In genomic region chr13:105048685-105049084, GRCh38 we compare ENCODE assay signal across 14 cellular contexts.
A peak's percentile ranks its signal among the peaks of the same experiment; 100 is the strongest.
DNase-seq lines count a peak whose midpoint lies in the region; ATAC-seq and TF ChIP-seq lines count a peak whose summit lies in the region.
"Had no signal": no experiment of that assay in that cellular context is flagged by ENCODE, and none has a peak within 500 bp of the region (broad histone marks: within the 10 kb centered on the region; RNA-seq: fewer than 3 reads in every experiment).

No MANE protein-coding gene starts in this region.

- H3K4me2 ChIP-seq in Loucy (ENCODE audit: low read depth, low read length, poor library complexity, severe bottlenecking): no peak overlapping the region

- peaks cover 3% of the 10 kb centered on the region in 2 donors for H3K9me3 Mint-ChIP-seq in effector memory CD8-positive, alpha-beta T cell

- H3K9me3 ChIP-seq in Loucy (ENCODE audit: insufficient read depth, low read depth, low read length): peaks cover under 1% of the 10 kb centered on the region; the same call in 1 of the 2 replicates
- H3K9me3 ChIP-seq: BE2C, body of pancreas, MG63, vagina had no signal

- H3K9ac ChIP-seq in Loucy (ENCODE audit: low read depth, low read length, poor library complexity, severe bottlenecking): no peak overlapping the region

- H3F3A ChIP-seq in Loucy (ENCODE audit: low read depth): no peaks in the 10 kb centered on the region

- no peak overlapping the region for H3K4me3 Mint-ChIP-seq in effector memory CD8-positive, alpha-beta T cell
- H3K4me3 Mint-ChIP-seq: T-helper 1 cell treated with Interleukin-12 subunit alpha and Interleukin-12 subunit beta and Interleukin-4 antibody, amounts not matched to agents 30 μg/mL and 1 μg/mL, for 36 hours had no signal

- H3K9me2 ChIP-seq in Loucy (replicated peaks; ENCODE audit: low read depth, low read length): no peaks in the 10 kb centered on the region

- H3K27me3 Mint-ChIP-seq in effector memory CD8-positive, alpha-beta T cell: peaks cover 0 to 10% of the 10 kb centered on the region in 2 donors

- no peaks in the 10 kb centered on the region for H3K4me1 Mint-ChIP-seq in effector memory CD8-positive, alpha-beta T cell (ENCODE audit: low read depth in 2 of 2)

- no peaks in the 10 kb centered on the region for H3K4me1 ChIP-seq in Loucy (ENCODE audit: insufficient read depth, low read length, poor library complexity, severe bottlenecking)
- H3K4me1 ChIP-seq: BE2C, body of pancreas, vagina had no signal

- in situ Hi-C loops in GM13976 (cut with MboI; ENCODE audit: low sequenced_read_pairs, unreplicated experiment): no loop called here

- H2AFZ ChIP-seq in Loucy (ENCODE audit: low read length): peak overlapping the region; percentile 31; the same call in 1 of the 2 replicates

- H3K79me2 ChIP-seq in Loucy (ENCODE audit: insufficient read depth, low read length): no peaks in the 10 kb centered on the region

- H3K4me3 ChIP-seq in Loucy (ENCODE audit: low read length, poor library complexity, severe bottlenecking): no peak overlapping the region
- H3K4me3 ChIP-seq in foreskin fibroblast (ENCODE audit: low read depth in 1 of 2, low read length in 2 of 2): no peak overlapping the region
- H3K4me3 ChIP-seq: body of pancreas, MG63, vagina had no signal

- no peaks in the 10 kb centered on the region for H3K36me3 Mint-ChIP-seq in effector memory CD8-positive, alpha-beta T cell (ENCODE audit: insufficient read depth)

- DNase-seq in GM13976 (ENCODE audit: low spot score): peak; percentile 26
- DNase-seq in GM20000 (ENCODE audit: low spot score): peak; percentile 22
- no peak for DNase-seq in DMS79 treated with DMSO at 0.1 percent for 48 hours (lab: John Stamatoyannopoulos, UW)
- no peak for DNase-seq in NCI-H2029 treated with DMSO at 0.1 percent for 48 hours (lab: John Stamatoyannopoulos, UW)
- DNase-seq in effector memory CD8-positive, alpha-beta T cell: no peak
- DNase-seq in foreskin fibroblast: no peak
- DNase-seq: BE2C, body of pancreas, MG63 had no signal

- peak; percentile 89 for ATAC-seq in HG02885 (IDR thresholded peaks at IDR 0.05; ENCODE audit: poor library complexity, unreplicated experiment)
- ATAC-seq in effector memory CD8-positive, alpha-beta T cell (replicated peaks): no peak
- ATAC-seq: body of pancreas, sciatic nerve had no signal

- H4K20me1 ChIP-seq in Loucy (ENCODE audit: insufficient read depth, low read length, poor library complexity, severe bottlenecking): no peaks in the 10 kb centered on the region

- TF ChIP-seq CTCF in GM13976 (IDR thresholded peaks at IDR 0.05; ENCODE audit: borderline replicate concordance, control extremely low read depth, extremely low read depth, insufficient read depth, missing control alignments) (no peak), GM20000 (IDR thresholded peaks at IDR 0.05; ENCODE audit: extremely low read depth, missing control alignments) (no peak), Loucy (conservative IDR thresholded peaks at IDR 0.05; ENCODE audit: low read length) (no peak), foreskin fibroblast (IDR thresholded peaks at IDR 0.05; ENCODE audit: low read depth, low read length) (no peak)

- H3K27ac Mint-ChIP-seq in effector memory CD8-positive, alpha-beta T cell: no peak overlapping the region
- H3K27ac Mint-ChIP-seq: T-helper 1 cell treated with Interleukin-12 subunit alpha and Interleukin-12 subunit beta and Interleukin-4 antibody, amounts not matched to agents 30 μg/mL and 1 μg/mL, for 36 hours had no signal

- H3K36me3 ChIP-seq in Loucy (ENCODE audit: insufficient read depth, low read length): no peaks in the 10 kb centered on the region
- H3K36me3 ChIP-seq: BE2C, MG63, vagina had no signal

- no peaks in the 10 kb centered on the region for H3K27me3 ChIP-seq in Loucy (ENCODE audit: insufficient read depth, low read length, poor library complexity, severe bottlenecking)
- H3K27me3 ChIP-seq: BE2C, body of pancreas, MG63, vagina had no signal

Comparison
In these comparisons a context has a peak if more than half of its experiments do, and no peak if none do; other contexts are left out.
1. DNase-seq: peak in GM13976 (single experiment) and GM20000 (single experiment); none in DMS79 treated with DMSO at 0.1 percent for 48 hours (single experiment), NCI-H2029 treated with DMSO at 0.1 percent for 48 hours (single experiment), effector memory CD8-positive, alpha-beta T cell (0 of 3) and foreskin fibroblast (0 of 2).